ENCODE assay signal across 8 cellular contexts in the genomic region with DNA sequence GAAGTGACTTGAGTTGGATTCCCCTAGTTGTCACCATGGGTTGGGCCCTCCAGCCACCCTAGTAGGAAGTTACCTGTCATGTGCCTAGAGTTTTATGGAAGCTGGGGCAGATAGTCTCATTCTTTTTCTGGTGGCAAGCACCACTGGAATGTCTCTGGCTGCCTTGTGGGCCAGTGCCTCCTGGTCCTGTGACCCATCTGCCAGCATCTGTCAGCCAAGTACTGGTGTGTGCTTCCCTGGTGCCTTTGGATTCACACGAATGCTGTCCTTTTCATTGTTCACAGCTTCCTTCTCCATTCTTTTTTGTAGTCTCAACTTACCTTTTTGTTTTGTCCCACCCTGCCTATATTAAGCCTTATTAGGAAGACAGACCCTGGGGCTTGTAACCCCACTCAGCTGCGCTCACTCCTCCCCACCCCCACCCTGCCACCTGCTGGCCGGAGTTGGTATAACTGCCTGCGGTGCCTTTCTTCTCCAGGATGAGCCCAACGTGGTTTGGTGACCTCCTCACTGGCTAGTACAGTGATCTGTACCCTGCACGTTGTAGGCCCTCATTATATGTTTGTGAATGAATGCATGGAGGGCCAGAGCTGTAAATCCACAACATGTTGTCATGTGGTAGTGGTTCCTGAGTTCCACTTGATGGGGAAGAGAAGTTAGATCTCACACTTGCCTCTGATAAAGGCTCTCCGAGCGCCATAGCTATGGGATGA.
DNase-seq lines count a peak whose midpoint lies in the region; ATAC-seq lines count a peak whose summit lies in the region.

No MANE protein-coding gene starts in this region.

- DNase-seq in DMS79 (lab: John Stamatoyannopoulos, UW): peak; percentile 22
- DNase-seq in LoVo (ENCODE audit: low spot score): peak; percentile 51
- peak; percentile 71 for DNase-seq in activated CD4-positive, CD25-positive, alpha-beta regulatory T cell treated with anti-CD3 and anti-CD28 coated beads, Interleukin-2, amount 50 U/mL, for 72 hours
- DNase-seq in dedifferentiated amniotic fluid mesenchymal stem cell (ENCODE audit: extremely low spot score): peak; percentile 53
- peak; percentile 41 for DNase-seq in midbrain (lab: John Stamatoyannopoulos, UW)
- peak in 5 of 6 experiments; percentile 13 to 46 (median 22) for DNase-seq in stimulated activated naive CD4-positive, alpha-beta T cell (lab: John Stamatoyannopoulos, UW)

- no peak for ATAC-seq in HG03139 (IDR thresholded peaks at IDR 0.05; ENCODE audit: unreplicated experiment)
- ATAC-seq in HG03175 (IDR thresholded peaks at IDR 0.05; ENCODE audit: unreplicated experiment): no peak
